Comparison of ENCODE assay signal across 1 cellular context in genomic region chr19:34733826-34734600, GRCh38.
TF ChIP-seq lines count a peak whose summit lies in the region.

TSS of gene ZNF181 (plus strand) at chr19:34734243. CDS start at chr19:34735038, 795 bp downstream.

TF ChIP-seq in GM12878, 131 proteins besides CTCF, POLR2A, EP300 and RAD21 (continued from another document and continues in another):
- TF ChIP-seq BCLAF1 (IDR thresholded peaks at IDR 0.05) (no peak), CHD1 (IDR thresholded peaks at IDR 0.05; ENCODE audit: low read depth, low read length) (0 out of 2 replicates have a peak, but pooled peaks have one; percentile 42), YY1 (IDR thresholded peaks at IDR 0.05; ENCODE audit: low read depth, low read length) (peak; percentile 97), FOS (IDR thresholded peaks at IDR 0.05; ENCODE audit: borderline replicate concordance, extremely low read depth, insufficient read length) (no peak), EZH2 (IDR thresholded peaks at IDR 0.05; ENCODE audit: borderline replicate concordance, control insufficient read depth, low read depth, low read length) (no peak), PBX3 (IDR thresholded peaks at IDR 0.05; ENCODE audit: insufficient replicate concordance, low read depth, low read length) (no peak), ZBED1 (IDR thresholded peaks at IDR 0.05; ENCODE audit: borderline replicate concordance) (no peak), NR2F1 (conservative IDR thresholded peaks at IDR 0.05) (peak; percentile 92), BCL3 (IDR thresholded peaks at IDR 0.05; ENCODE audit: borderline replicate concordance, insufficient read depth, low read depth, low read length, poor library complexity, severe bottlenecking) (no peak), ZBTB11 (CRISPR knock-in tag; IDR thresholded peaks at IDR 0.05) (peak; percentile 72), ETV6 (conservative IDR thresholded peaks at IDR 0.05 in 1 of 2, IDR thresholded peaks at IDR 0.05 in 1 of 2; ENCODE audit: borderline replicate concordance in 1 of 2, low read depth in 1 of 2) (no peak), SMAD1 (IDR thresholded peaks at IDR 0.05; ENCODE audit: low read depth, partially characterized antibody) (no peak), IKZF2 (IDR thresholded peaks at IDR 0.05) (peak; percentile 79 to 81), MAX (IDR thresholded peaks at IDR 0.05; ENCODE audit: low read depth, low read length) (peak; percentile 50; the same call in 1 of the 2 replicates), JUNB (IDR thresholded peaks at IDR 0.05) (no peak), RCOR1 (conservative IDR thresholded peaks at IDR 0.05; ENCODE audit: low read depth, low read length) (no peak), NRF1 (conservative IDR thresholded peaks at IDR 0.05; ENCODE audit: low read depth, low read length) (no peak), CREM (IDR thresholded peaks at IDR 0.05; ENCODE audit: low read depth) (peak; percentile 98), ASH2L (IDR thresholded peaks at IDR 0.05; ENCODE audit: borderline replicate concordance, low read depth) (no peak; the same call in 1 of the 2 replicates), RUNX3 (IDR thresholded peaks at IDR 0.05; ENCODE audit: low read length) (peak; percentile 90), POLR2AphosphoS5 (IDR thresholded peaks at IDR 0.05; ENCODE audit: low read length) (no peak), SMARCA5 (IDR thresholded peaks at IDR 0.05) (peak; percentile 68; the same call in 1 of the 2 replicates), SIX5 (IDR thresholded peaks at IDR 0.05; ENCODE audit: low read depth, low read length, severe bottlenecking) (peak; percentile 72), USF2 (IDR thresholded peaks at IDR 0.05; ENCODE audit: borderline replicate concordance, low read depth, low read length) (no peak; the same call in 1 of the 2 replicates), RFX5 (IDR thresholded peaks at IDR 0.05; ENCODE audit: low read depth, low read length) (no peak; the same call in 1 of the 2 replicates), SMC3 (IDR thresholded peaks at IDR 0.05; ENCODE audit: borderline replicate concordance, low read length) (no peak; the same call in 1 of the 2 replicates), MTA2 (IDR thresholded peaks at IDR 0.05; ENCODE audit: low read depth) (peak; percentile 29), MYB (IDR thresholded peaks at IDR 0.05; ENCODE audit: borderline replicate concordance, low read depth, low read length) (no peak), CBX5 (IDR thresholded peaks at IDR 0.05; ENCODE audit: low read depth) (no peak), ZBTB4 (CRISPR knock-in tag; IDR thresholded peaks at IDR 0.05) (no peak), SP1 (IDR thresholded peaks at IDR 0.05; ENCODE audit: low read depth, low read length) (no peak), ZNF217 (IDR thresholded peaks at IDR 0.05) (0 out of 2 replicates have a peak, but pooled peaks have one; percentile 17), HDAC6 (IDR thresholded peaks at IDR 0.05; ENCODE audit: unreplicated experiment) (no peak), GATAD2B (conservative IDR thresholded peaks at IDR 0.05; ENCODE audit: low read depth) (peak; percentile 89), SRF (IDR thresholded peaks at IDR 0.05; ENCODE audit: low read depth in 2 of 2, low read length in 2 of 2) (peak in 1 of 2 experiments; percentile 71; a peak in 1 of 4 replicates), DPF2 (IDR thresholded peaks at IDR 0.05) (peak; percentile 53), MEF2B (IDR thresholded peaks at IDR 0.05; ENCODE audit: partially characterized antibody, poor library complexity, severe bottlenecking) (no peak), CEBPZ (IDR thresholded peaks at IDR 0.05; ENCODE audit: low read depth, low read length) (no peak), CHD4 (IDR thresholded peaks at IDR 0.05) (no peak), MLLT1 (IDR thresholded peaks at IDR 0.05) (0 out of 2 replicates have a peak, but pooled peaks have one; percentile 52), NFXL1 (IDR thresholded peaks at IDR 0.05; ENCODE audit: borderline replicate concordance) (no peak), RB1 (IDR thresholded peaks at IDR 0.05; ENCODE audit: borderline replicate concordance) (peak; percentile 64; the same call in 1 of the 2 replicates), TBL1XR1 (IDR thresholded peaks at IDR 0.05; ENCODE audit: low read depth, low read length) (no peak)
